15 cellular contexts compared by ENCODE assay signal in genomic region chr5:110045153-110045552, GRCh38.
DNase-seq lines count a peak whose midpoint lies in the region; ATAC-seq, FAIRE-seq and TF ChIP-seq lines count a peak whose summit lies in the region.
"Had no signal": no experiment of that assay in that cellular context is flagged by ENCODE, and none has a peak within 500 bp of the region (broad histone marks: within the 10 kb centered on the region; RNA-seq: fewer than 3 reads in every experiment).

No MANE protein-coding gene starts in this region.

- H3K9ac ChIP-seq in GM23248 (no peak overlapping the region), PC-3 (ENCODE audit: low read length) (no peak overlapping the region), H1 (replicated peaks in 1 of 4; ENCODE audit: extremely low read depth in 1 of 4, low read depth in 3 of 4, low read length in 3 of 4) (no peak overlapping the region), mesenchymal stem cell (ENCODE audit: low read length) (no peak overlapping the region)

- TF ChIP-seq CTCF in PC-3 (conservative IDR thresholded peaks at IDR 0.05; ENCODE audit: low read depth, low read length) (peak; percentile 52), H1 (IDR thresholded peaks at IDR 0.05; ENCODE audit: control extremely low read depth in 1 of 3, insufficient read depth in 1 of 3, low read depth in 1 of 3, low read length in 3 of 3) (peak in 2 of 3 experiments; percentile 24 to 27; a peak in 2 of 4 replicates)

- intact Hi-C loops in PC-3 (cut with micrococcal nuclease) (no loop called here), posterior cingulate gyrus (cut with DNase I) (no loop called here)

- H3K27me3 ChIP-seq in GM23248 (replicated peaks; ENCODE audit: insufficient read depth) (no peaks in the 10 kb centered on the region; the same call in 1 of the 2 replicates), PC-3 (ENCODE audit: low read length) (no peaks in the 10 kb centered on the region), H1 (replicated peaks in 1 of 4; ENCODE audit: control insufficient read depth in 3 of 4, extremely low read depth in 1 of 4, insufficient read depth in 3 of 4, low read length in 3 of 4) (0 out of 7 replicates have a peak, but pooled peaks cover 0 to 2% (median 0%) of the 10 kb centered on the region in 4 experiments), mesenchymal stem cell (ENCODE audit: control insufficient read depth in 1 of 2, insufficient read depth in 1 of 2, low read length in 2 of 2) (peaks cover 4 to 21% of the 10 kb centered on the region in 2 experiments)
- H3K27me3 ChIP-seq: esophagus muscularis mucosa had no signal

- no peak overlapping the region for H4K8ac ChIP-seq in H1 (ENCODE audit: extremely low read depth, insufficient read depth, low read length)
- H4K8ac ChIP-seq in mesenchymal stem cell (ENCODE audit: low read length), result no peak overlapping the region

- no peak overlapping the region for H4K5ac ChIP-seq in H1 (ENCODE audit: insufficient read length, low read depth, low read length)

- no TSS peak for BruUV-seq in PC-3 (replicated peaks; lab: Mats Ljungman, UMichigan)

- H2BK15ac ChIP-seq in H1 (ENCODE audit: low read length) (no peak overlapping the region), mesenchymal stem cell (ENCODE audit: low read depth, poor library complexity, severe bottlenecking) (no peak overlapping the region)

- CTCF ChIA-PET in PC-3 (lab: Charles Lee) (no interaction called here), H1 (lab: Charles Lee; ENCODE audit: partially characterized antibody) (interaction anchor here (0.6 to 2.6 kb wide), 14 partner anchors 9 to 593 kb away, joined by 3 to 15 read pairs (median 4); no protein-coding TSS in a partner anchor)

- H3K79me1 ChIP-seq in H1 (ENCODE audit: low read depth, low read length) (no peaks in the 10 kb centered on the region), mesenchymal stem cell (replicated peaks; ENCODE audit: low read length, poor library complexity, severe bottlenecking) (no peaks in the 10 kb centered on the region)

- no peak for FAIRE-seq in H1 (lab: Jason Lieb, UNC)

- POLR2A ChIA-PET in PC-3 (lab: Charles Lee; ENCODE audit: unreplicated experiment), result no interaction called here
- POLR2A ChIA-PET in H1 (lab: Charles Lee; ENCODE audit: partially characterized antibody), result no interaction called here

- no peaks in the 10 kb centered on the region for H3K9me2 ChIP-seq in GM23248 (ENCODE audit: insufficient read depth)
- H3K9me2 ChIP-seq in PC-3 (replicated peaks; ENCODE audit: low read length), result no peaks in the 10 kb centered on the region

- TF ChIP-seq RAD21 in H1 (IDR thresholded peaks at IDR 0.05 in 1 of 2, conservative IDR thresholded peaks at IDR 0.05 in 1 of 2; ENCODE audit: low read depth in 2 of 2, low read length in 2 of 2), result peak; percentile 60 to 64

- H3K79me2 ChIP-seq in GM23248 (ENCODE audit: insufficient read depth) (no peaks in the 10 kb centered on the region), PC-3 (ENCODE audit: low read length) (no peaks in the 10 kb centered on the region), H1 (ENCODE audit: control insufficient read depth in 1 of 2, insufficient read depth in 2 of 2, low read length in 2 of 2) (no peaks in the 10 kb centered on the region)

- H3K18ac ChIP-seq in H1 (ENCODE audit: extremely low read depth, low read length) (no peak overlapping the region), mesenchymal stem cell (ENCODE audit: low read depth in 1 of 2, low read length in 2 of 2) (no peak overlapping the region)

- H4K91ac ChIP-seq in H1 (replicated peaks; ENCODE audit: insufficient read length, low read length), result no peak overlapping the region
- H4K91ac ChIP-seq in mesenchymal stem cell (ENCODE audit: low read length), result no peak overlapping the region

- WGBS in GM23248 (ENCODE audit: low coverage in 1 of 2, low lambda C conversion rate in 2 of 2, missing lambda C conversion rate in 2 of 2), 2 experiments, result 0 to 3% methylated on average over 1 of the region's 1 CpG
- WGBS in H1 (ENCODE audit: extremely low coverage in 1 of 2, insufficient coverage in 1 of 2, insufficient read length in 1 of 2, insufficient replicate concordance in 2 of 2, low coverage in 1 of 2, low lambda C conversion rate in 2 of 2, missing lambda C conversion rate in 1 of 2), 2 experiments, result 77% methylated on average over 1 of the region's 1 CpG; no CpG with 5 or more reads in 1 of the 2 experiments
- 44% methylated on average over 1 of the region's 1 CpG for WGBS in mesenchymal stem cell

- no peak overlapping the region for H3K56ac ChIP-seq in H1 (replicated peaks; ENCODE audit: insufficient read length, low read depth, low read length)

- in situ Hi-C loops in GM23248 (cut with MboI), result no loop called here

- no peak overlapping the region for H2AFZ ChIP-seq in GM23248
- no peak overlapping the region for H2AFZ ChIP-seq in PC-3 (ENCODE audit: low read length)
- H2AFZ ChIP-seq in H1 (ENCODE audit: low read length), result no peak overlapping the region
- H2AFZ ChIP-seq in mesenchymal stem cell (ENCODE audit: low read depth, low read length), result no peak overlapping the region

- no peak overlapping the region for H3K27ac ChIP-seq in GM23248
- H3K27ac ChIP-seq in PC-3 (ENCODE audit: low read length), result no peak overlapping the region
- no peak overlapping the region for H3K27ac ChIP-seq in H1 (ENCODE audit: low read depth, low read length)
- no peak overlapping the region for H3K27ac ChIP-seq in mesenchymal stem cell (ENCODE audit: low read length, poor library complexity, severe bottlenecking)
- H3K27ac ChIP-seq: esophagus muscularis mucosa, WERI-Rb-1 had no signal

- H4K20me1 ChIP-seq in GM23248 (ENCODE audit: insufficient read depth) (no peaks in the 10 kb centered on the region), PC-3 (ENCODE audit: low read length) (no peaks in the 10 kb centered on the region), H1 (replicated peaks in 1 of 2; ENCODE audit: control insufficient read depth in 1 of 2, insufficient read depth in 2 of 2, low read length in 2 of 2) (no peaks in the 10 kb centered on the region)

- no peak overlapping the region for H2AK5ac ChIP-seq in H1 (ENCODE audit: low read depth, low read length)
- no peak overlapping the region for H2AK5ac ChIP-seq in mesenchymal stem cell (ENCODE audit: low read length, severe bottlenecking)

- no peak overlapping the region for H3K14ac ChIP-seq in H1 (ENCODE audit: insufficient read length)
- no peak overlapping the region for H3K14ac ChIP-seq in mesenchymal stem cell (ENCODE audit: low read length in 2 of 2)

- H3K4me3 ChIP-seq in GM23248, result no peak overlapping the region
- no peak overlapping the region for H3K4me3 ChIP-seq in PC-3 (ENCODE audit: low read length)
- no peak overlapping the region for H3K4me3 ChIP-seq in H1 (ENCODE audit: extremely low read depth in 1 of 4, insufficient read depth in 2 of 4, low read depth in 3 of 4, low read length in 4 of 4)
- H3K4me3 ChIP-seq in mesenchymal stem cell (ENCODE audit: insufficient read depth in 1 of 2, low read depth in 1 of 2, low read length in 2 of 2), result no peak overlapping the region
- H3K4me3 ChIP-seq: esophagus muscularis mucosa had no signal

- H3K4me2 ChIP-seq in GM23248 (ENCODE audit: unreplicated experiment), result no peak overlapping the region
- no peak overlapping the region for H3K4me2 ChIP-seq in PC-3 (ENCODE audit: low read length)
- no peak overlapping the region for H3K4me2 ChIP-seq in H1 (ENCODE audit: insufficient read depth in 1 of 2, low read depth in 2 of 2, low read length in 2 of 2)
- no peak overlapping the region for H3K4me2 ChIP-seq in mesenchymal stem cell (ENCODE audit: low read length, poor library complexity, severe bottlenecking)

- no peaks in the 10 kb centered on the region for H3K23me2 ChIP-seq in H1 (ENCODE audit: low read depth, low read length)

- H2BK120ac ChIP-seq in H1 (replicated peaks; ENCODE audit: low read depth, low read length) (no peak overlapping the region), mesenchymal stem cell (ENCODE audit: low read depth, low read length) (no peak overlapping the region)

- no peak for TF ChIP-seq POLR2A in H1 (IDR thresholded peaks at IDR 0.05; ENCODE audit: control extremely low read depth in 1 of 2, low read depth in 2 of 2, low read length in 2 of 2)

- no peak overlapping the region for H3K4ac ChIP-seq in H1 (replicated peaks; ENCODE audit: insufficient read length, low read depth, low read length)
- no peak overlapping the region for H3K4ac ChIP-seq in mesenchymal stem cell (ENCODE audit: low read depth in 1 of 2, low read length in 2 of 2)

- H3K23ac ChIP-seq in H1 (ENCODE audit: insufficient read length), result no peak overlapping the region
- no peak overlapping the region for H3K23ac ChIP-seq in mesenchymal stem cell (ENCODE audit: low read length in 2 of 2)

- ATAC-seq in PC-3 (no peak; the same call in 1 of the 2 replicates), GM21526 (IDR thresholded peaks at IDR 0.05; ENCODE audit: low FRiP score, unreplicated experiment) (no peak), HG03469 (IDR thresholded peaks at IDR 0.05; ENCODE audit: unreplicated experiment) (no peak)
- ATAC-seq: stimulated activated naive CD8-positive, alpha-beta T cell treated with anti-CD3 and anti-CD28 coated beads, Interleukin-15, amount 100 ng/mL, for 72 hours had no signal

- H2BK12ac ChIP-seq in H1 (ENCODE audit: low read depth, low read length), result no peak overlapping the region
- H2BK12ac ChIP-seq in mesenchymal stem cell (ENCODE audit: low read length in 2 of 2), result no peak overlapping the region

- H3K4me1 ChIP-seq in GM23248 (ENCODE audit: insufficient read depth) (no peaks in the 10 kb centered on the region), PC-3 (ENCODE audit: insufficient read depth, low read length) (no peaks in the 10 kb centered on the region), H1 (replicated peaks in 1 of 4; ENCODE audit: control insufficient read depth in 3 of 4, insufficient read depth in 4 of 4, low read length in 3 of 4) (no peaks in the 10 kb centered on the region; a peak in 2 of 7 replicates), mesenchymal stem cell (ENCODE audit: control insufficient read depth, insufficient read depth, low read depth, low read length) (no peaks in the 10 kb centered on the region)
- H3K4me1 ChIP-seq: esophagus muscularis mucosa had no signal

- no peaks in the 10 kb centered on the region for H3F3A ChIP-seq in GM23248 (ENCODE audit: insufficient read depth)
- H3F3A ChIP-seq in PC-3 (ENCODE audit: low read length, unreplicated experiment), result no peaks in the 10 kb centered on the region

- H2BK20ac ChIP-seq in H1 (ENCODE audit: low read length), result no peak overlapping the region

- DNase-seq in GM23248 (peak; percentile 43), PC-3 (peak; percentile 32), H1 (ENCODE audit: low read depth in 1 of 2, low spot score in 2 of 2) (no peak), mesenchymal stem cell (peak; percentile 50), posterior cingulate gyrus (no peak)
- no peak for DNase-seq in stimulated activated CD4-positive, alpha-beta T cell treated with anti-CD3 and anti-CD28 coated beads, Interleukin-15, amount 100 ng/mL, for 24 hours
- DNase-seq: activated naive CD4-positive, alpha-beta T cell treated with anti-CD3 and anti-CD28 coated beads, Interleukin-2, amount 50 U/mL, for 16 hours; H7; NCI-H2029; Right ventricle myocardium superior; stimulated activated naive CD8-positive, alpha-beta T cell treated with anti-CD3 and anti-CD28 coated beads, Interleukin-15, amount 100 ng/mL, for 72 hours; WERI-Rb-1 had no signal

- H2BK5ac ChIP-seq in H1 (ENCODE audit: low read depth, low read length) (no peak overlapping the region), mesenchymal stem cell (ENCODE audit: low read depth, low read length, poor library complexity, severe bottlenecking) (no peak overlapping the region)

- TF ChIP-seq EP300 in H1 (IDR thresholded peaks at IDR 0.05; ENCODE audit: borderline replicate concordance in 1 of 2, low read depth in 2 of 2, low read length in 2 of 2), result no peak

- H3K9me3 ChIP-seq in GM23248 (ENCODE audit: low read depth) (peaks cover 5% of the 10 kb centered on the region), PC-3 (ENCODE audit: low read length) (no peaks in the 10 kb centered on the region), H1 (ENCODE audit: insufficient read depth in 2 of 2, low read depth in 1 of 2, low read length in 1 of 2) (no peaks in the 10 kb centered on the region), mesenchymal stem cell (ENCODE audit: control insufficient read depth, low read length) (no peaks in the 10 kb centered on the region)

- H3K36me3 ChIP-seq in GM23248 (ENCODE audit: low read depth), result no peaks in the 10 kb centered on the region
- H3K36me3 ChIP-seq in PC-3 (ENCODE audit: low read depth, low read length), result no peaks in the 10 kb centered on the region
- no peaks in the 10 kb centered on the region for H3K36me3 ChIP-seq in H1 (ENCODE audit: control insufficient read depth in 2 of 4, insufficient read depth in 4 of 4, low read length in 3 of 4)
- H3K36me3 ChIP-seq in mesenchymal stem cell (ENCODE audit: control insufficient read depth in 1 of 2, insufficient read depth in 2 of 2, low read depth in 1 of 2, low read length in 2 of 2), result no peaks in the 10 kb centered on the region
- H3K36me3 ChIP-seq: esophagus muscularis mucosa had no signal

Comparison
In these comparisons a context has a peak if more than half of its experiments do, and no peak if none do; other contexts are left out.
1. DNase-seq: peak in GM23248 (single experiment), PC-3 (single experiment) and mesenchymal stem cell (single experiment); none in H1 (0 of 2), posterior cingulate gyrus (0 of 10) and stimulated activated CD4-positive, alpha-beta T cell treated with anti-CD3 and anti-CD28 coated beads, Interleukin-15, amount 100 ng/mL, for 24 hours (single experiment).